ENCODE assay signal across 12 cellular contexts in the genomic region with DNA sequence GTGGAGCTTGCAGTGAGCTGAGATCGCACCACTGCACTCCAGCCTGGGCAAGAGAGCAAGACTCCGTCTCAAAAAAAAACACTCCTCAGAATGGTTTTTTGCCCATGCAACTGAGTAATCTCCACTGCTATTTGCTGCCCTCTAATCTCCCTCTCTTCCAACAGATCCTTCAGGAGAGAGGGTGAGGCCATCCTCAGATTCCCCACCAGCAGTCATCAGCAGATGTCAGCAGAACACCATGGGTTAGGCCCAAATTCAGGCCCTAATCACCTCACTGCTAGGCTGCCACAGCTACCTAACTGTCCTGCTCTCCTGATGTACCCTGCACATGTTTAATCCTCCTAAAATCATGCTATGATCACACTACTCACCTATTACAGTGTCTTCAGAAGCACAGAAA.
DNase-seq lines count a peak whose midpoint lies in the region; ATAC-seq and TF ChIP-seq lines count a peak whose summit lies in the region.
"Had no signal": no experiment of that assay in that cellular context is flagged by ENCODE, and none has a peak within 500 bp of the region (broad histone marks: within the 10 kb centered on the region; RNA-seq: fewer than 3 reads in every experiment).

No MANE protein-coding gene starts in this region.

- no peak overlapping the region for H3K4me3 ChIP-seq in GM23338
- no peak overlapping the region for H3K4me3 ChIP-seq in mucosa of descending colon

- H3K4me2 ChIP-seq in GM23338 = no peak overlapping the region

- TF ChIP-seq CTCF in GM23338 (conservative IDR thresholded peaks at IDR 0.05; ENCODE audit: low read depth in 2 of 2) = peak; percentile 19 to 63; a peak in 2 of 4 replicates
- TF ChIP-seq CTCF in mucosa of descending colon (IDR thresholded peaks at IDR 0.05) = no peak

- H3F3A ChIP-seq in GM23338 (replicated peaks; ENCODE audit: low read depth) = no peaks in the 10 kb centered on the region

- H3K27ac ChIP-seq in GM23338 (ENCODE audit: low read depth) = no peak overlapping the region
- H3K27ac ChIP-seq: parathyroid adenoma had no signal

- no peak overlapping the region for H3K27ac Mint-ChIP-seq in GM23338
- H3K27ac Mint-ChIP-seq: activated naive CD8-positive, alpha-beta T cell had no signal

- H3K4me3 Mint-ChIP-seq in GM23338 = no peak overlapping the region
- H3K4me3 Mint-ChIP-seq: activated naive CD8-positive, alpha-beta T cell had no signal

- H3K36me3 Mint-ChIP-seq in GM23338 (ENCODE audit: low read depth) = peaks cover 16% of the 10 kb centered on the region
- H3K36me3 Mint-ChIP-seq: activated naive CD8-positive, alpha-beta T cell had no signal

- no peaks in the 10 kb centered on the region; the same call in none of the 2 replicates for H3K4me1 ChIP-seq in GM23338 (ENCODE audit: insufficient read depth)
- H3K4me1 ChIP-seq in mucosa of descending colon (ENCODE audit: low read depth) = no peaks in the 10 kb centered on the region
- H3K4me1 ChIP-seq: parathyroid adenoma had no signal

- H3K27me3 Mint-ChIP-seq in GM23338 (ENCODE audit: insufficient read depth, low read depth, poor library complexity) = peaks cover 8% of the 10 kb centered on the region
- H3K27me3 Mint-ChIP-seq: activated naive CD8-positive, alpha-beta T cell had no signal

- intact Hi-C loops in mucosa of descending colon (cut with DNase I, micrococcal nuclease) = no loop called here

- H3K9me3 Mint-ChIP-seq in GM23338 = peaks cover 16% of the 10 kb centered on the region

- H3K27me3 ChIP-seq in GM23338 (ENCODE audit: insufficient read depth) = no peaks in the 10 kb centered on the region

- H3K79me2 ChIP-seq in GM23338 (replicated peaks; ENCODE audit: insufficient read depth) = no peaks in the 10 kb centered on the region
- H3K79me2 ChIP-seq: parathyroid adenoma had no signal

- no peaks in the 10 kb centered on the region for H3K9me3 ChIP-seq in mucosa of descending colon

- H3K9me2 ChIP-seq in GM23338 (ENCODE audit: insufficient read depth) = no peaks in the 10 kb centered on the region

- H2AFZ ChIP-seq in GM23338 = no peak overlapping the region
- H2AFZ ChIP-seq: parathyroid adenoma had no signal

- ATAC-seq in GM23338 = peak; percentile 73
- peak; percentile 64 for ATAC-seq in SK-N-SH treated with all-trans-retinoic acid at 6 μM for 48 hours
- ATAC-seq in mucosa of descending colon = peak; percentile 26
- ATAC-seq in HG03565 (IDR thresholded peaks at IDR 0.05; ENCODE audit: unreplicated experiment) = no peak
- no peak for ATAC-seq in HG03095 (IDR thresholded peaks at IDR 0.05; ENCODE audit: unreplicated experiment)

- H4K20me1 ChIP-seq in GM23338 (replicated peaks; ENCODE audit: insufficient read depth) = no peaks in the 10 kb centered on the region

- H3K4me1 Mint-ChIP-seq in GM23338 = peaks cover 2% of the 10 kb centered on the region; the same call in 2 of the 3 replicates

- H3K36me3 ChIP-seq in GM23338 (ENCODE audit: insufficient read depth) (peaks cover 5% of the 10 kb centered on the region; the same call in 1 of the 2 replicates), mucosa of descending colon (ENCODE audit: low read depth) (no peaks in the 10 kb centered on the region)

- DNase-seq in DMS 273 (lab: John Stamatoyannopoulos, UW; ENCODE audit: unreplicated experiment) (peak; percentile 38), DMS 273 treated with DMSO at 0.1 percent for 48 hours (lab: John Stamatoyannopoulos, UW) (no peak), GM23338 (ENCODE audit: low spot score) (peak; percentile 26), mucosa of descending colon (no peak), GM19240 (ENCODE audit: insufficient read length, low spot score) (no peak)
- DNase-seq: effector memory CD4-positive, alpha-beta T cell; trophoblast cell had no signal

TF ChIP-seq in GM23338, 12 proteins besides CTCF, POLR2A, EP300 and RAD21:
- TF ChIP-seq EZH2 (IDR thresholded peaks at IDR 0.05; ENCODE audit: low read depth, unreplicated experiment) = no peak
- no peak for TF ChIP-seq CREB1 (CRISPR knock-in tag; IDR thresholded peaks at IDR 0.05; ENCODE audit: low read depth)
- TF ChIP-seq, protein P1, sequence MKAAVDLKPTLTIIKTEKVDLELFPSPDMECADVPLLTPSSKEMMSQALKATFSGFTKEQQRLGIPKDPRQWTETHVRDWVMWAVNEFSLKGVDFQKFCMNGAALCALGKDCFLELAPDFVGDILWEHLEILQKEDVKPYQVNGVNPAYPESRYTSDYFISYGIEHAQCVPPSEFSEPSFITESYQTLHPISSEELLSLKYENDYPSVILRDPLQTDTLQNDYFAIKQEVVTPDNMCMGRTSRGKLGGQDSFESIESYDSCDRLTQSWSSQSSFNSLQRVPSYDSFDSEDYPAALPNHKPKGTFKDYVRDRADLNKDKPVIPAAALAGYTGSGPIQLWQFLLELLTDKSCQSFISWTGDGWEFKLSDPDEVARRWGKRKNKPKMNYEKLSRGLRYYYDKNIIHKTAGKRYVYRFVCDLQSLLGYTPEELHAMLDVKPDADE (IDR thresholded peaks at IDR 0.05) = no peak
- no peak for TF ChIP-seq POLR2AphosphoS5 (IDR thresholded peaks at IDR 0.05; ENCODE audit: low read depth)
- TF ChIP-seq ZNF114 (CRISPR knock-in tag; IDR thresholded peaks at IDR 0.05) = no peak
TF ChIP-seq in GM23338: peak in this region for 0.

TF ChIP-seq in SK-N-SH treated with all-trans-retinoic acid at 6 μM for 48 hours, 23 proteins besides CTCF, POLR2A, EP300 and RAD21:
- TF ChIP-seq OSR1 (CRISPR knock-in tag; IDR thresholded peaks at IDR 0.05) (no peak), RARB (CRISPR knock-in tag; IDR thresholded peaks at IDR 0.05) (no peak)
TF ChIP-seq in SK-N-SH treated with all-trans-retinoic acid at 6 μM for 48 hours: peak in this region for 0.

Comparison
In these comparisons a context has a peak if more than half of its experiments do, and no peak if none do; other contexts are left out.
1. DNase-seq: peak in DMS 273 (single experiment) and GM23338 (single experiment); none in DMS 273 treated with DMSO at 0.1 percent for 48 hours (single experiment), mucosa of descending colon (0 of 3) and GM19240 (single experiment).
2. ATAC-seq: peak in GM23338 (single experiment), SK-N-SH treated with all-trans-retinoic acid at 6 μM for 48 hours (single experiment) and mucosa of descending colon (single experiment); none in HG03565 (single experiment) and HG03095 (single experiment).